ENCODE assay signal across 22 cellular contexts in genomic region chr6:126060400-126060799, GRCh38.
"Had no signal": no experiment of that assay in that cellular context is flagged by ENCODE, and none has a peak within 500 bp of the region (broad histone marks: within the 10 kb centered on the region; RNA-seq: fewer than 3 reads in every experiment).

No MANE protein-coding gene starts in this region.

- H3K36me3 ChIP-seq: neural progenitor cell, right atrium auricular region, thoracic aorta had no signal

- ATAC-seq: activated T-helper 17 cell treated with anti-CD3 and anti-CD28 coated beads, Interleukin-2, amount 50 U/mL, for 72 hours had no signal

- H3K4me3 ChIP-seq: neural progenitor cell, right atrium auricular region, spleen, thoracic aorta had no signal

- H3K27ac ChIP-seq: neural progenitor cell, right atrium auricular region, spleen had no signal

- H3K4me1 ChIP-seq: neural progenitor cell, right atrium auricular region, spleen had no signal

- H3K27me3 ChIP-seq: neural progenitor cell, right atrium auricular region, spleen had no signal

- DNase-seq: activated CD4-positive, alpha-beta memory T cell treated with anti-CD3 and anti-CD28 coated beads for 36 hours; activated CD4-positive, alpha-beta T cell treated with anti-CD3 and anti-CD28 coated beads for 48 hours; activated CD8-positive, alpha-beta memory T cell treated with anti-CD3 and anti-CD28 coated beads, Interleukin-2, amount 50 U/mL, for 4 hours; activated gamma-delta T cell treated with Interleukin-2 at 50 U/mL for 16 hours; activated naive CD4-positive, alpha-beta T cell treated with anti-CD3 and anti-CD28 coated beads, Interleukin-2, amount 50 U/mL, for 16 hours; activated T-cell treated with anti-CD3 and anti-CD28 coated beads, Interleukin-2, amount 50 U/mL, for 1 hour; dermis blood vessel endothelial cell; effector CD4-positive, alpha-beta T cell; head of caudate nucleus; hypothalamus; kidney; naive B cell; occipital lobe; spleen; stimulated activated CD4-positive, alpha-beta T cell treated with anti-CD3 and anti-CD28 coated beads, Interleukin-2, amount 100 ng/mL, for 48 hours; stimulated activated naive CD4-positive, alpha-beta T cell treated with Interleukin-2 at 50 U/mL for 16 hours; T-helper 2 cell; trophoblast cell had no signal

- H3K9me3 ChIP-seq: right atrium auricular region, thoracic aorta had no signal
